16 cellular contexts compared by ENCODE assay signal in the genomic region with DNA sequence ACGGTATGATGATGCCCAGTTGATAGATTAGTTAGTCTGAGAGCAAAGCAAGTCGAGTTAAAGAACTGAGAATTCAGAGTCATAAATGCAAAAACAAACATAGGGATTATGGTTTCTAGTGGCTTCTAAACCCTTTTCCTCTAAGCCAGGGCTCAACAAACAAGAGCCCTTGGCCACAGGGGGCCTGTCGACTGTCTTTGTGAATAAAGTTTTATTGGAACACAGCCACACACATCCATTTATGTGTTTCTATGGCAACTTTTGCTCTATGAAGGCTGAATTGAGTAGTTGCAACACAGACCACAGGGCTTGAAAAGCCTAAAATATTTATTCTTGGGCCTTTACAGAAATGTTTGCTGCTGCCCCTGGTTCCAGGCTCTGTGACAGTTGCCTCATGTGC.
A peak's percentile ranks its signal among the peaks of the same experiment; 100 is the strongest.
DNase-seq lines count a peak whose midpoint lies in the region; TF ChIP-seq lines count a peak whose summit lies in the region.
"Had no signal": no experiment of that assay in that cellular context is flagged by ENCODE, and none has a peak within 500 bp of the region (broad histone marks: within the 10 kb centered on the region; RNA-seq: fewer than 3 reads in every experiment).

No MANE protein-coding gene starts in this region.

- 19% methylated on average over 3 of the region's 3 CpGs for WGBS in prostate gland

- no peak overlapping the region for H3K4me3 ChIP-seq in fibroblast of villous mesenchyme (ENCODE audit: low read depth, low read length)
- no peak overlapping the region for H3K4me3 ChIP-seq in prostate gland
- H3K4me3 ChIP-seq: MG63, Peyer's patch had no signal

- no peaks in the 10 kb centered on the region for H3K36me3 ChIP-seq in prostate gland
- H3K36me3 ChIP-seq: MG63, Peyer's patch had no signal

- no peaks in the 10 kb centered on the region for H3K27me3 ChIP-seq in prostate gland (replicated peaks; ENCODE audit: insufficient read depth)
- H3K27me3 ChIP-seq: MG63, Peyer's patch had no signal

- no peak for TF ChIP-seq POLR2A in prostate gland (IDR thresholded peaks at IDR 0.05)

- no peaks in the 10 kb centered on the region for H3K4me1 ChIP-seq in prostate gland (replicated peaks)
- H3K4me1 ChIP-seq: Peyer's patch had no signal

- no peak for TF ChIP-seq CTCF in fibroblast of villous mesenchyme (IDR thresholded peaks at IDR 0.05; ENCODE audit: insufficient read depth, low read depth, low read length)
- no peak for TF ChIP-seq CTCF in prostate gland (IDR thresholded peaks at IDR 0.05)

- intact Hi-C loops in prostate gland (cut with DNase I): no loop called here

- H3K27ac ChIP-seq in prostate gland: peak overlapping the region; percentile 15 to 24
- H3K27ac ChIP-seq: Peyer's patch had no signal

- DNase-seq in EH (ENCODE audit: low read depth): peak; percentile 42
- peak; percentile 11 for DNase-seq in NAMALWA (ENCODE audit: low spot score)
- DNase-seq in fibroblast of villous mesenchyme (ENCODE audit: low read depth): peak; percentile 1
- no peak for DNase-seq in prostate gland (ENCODE audit: low spot score)
- DNase-seq in activated CD4-positive, alpha-beta T cell treated with anti-CD3 and anti-CD28 coated beads for 4 hours: no peak
- DNase-seq in amniotic stem cell (lab: John Stamatoyannopoulos, UW): no peak
- DNase-seq in NCI-H510A treated with DMSO at 0.1 percent for 48 hours (lab: John Stamatoyannopoulos, UW): no peak
- DNase-seq in NCI-H345 (lab: John Stamatoyannopoulos, UW): no peak
- DNase-seq: CD8-positive, alpha-beta T cell; KG1; MG63; NCI-H1105 treated with DMSO at 0.1 percent for 48 hours; NCI-H1930; NCI-H526 treated with DMSO at 0.1 percent for 48 hours; Peyer's patch; Right ventricle myocardium superior had no signal

- no peaks in the 10 kb centered on the region for H3K9me3 ChIP-seq in prostate gland
- H3K9me3 ChIP-seq: MG63, Peyer's patch had no signal

Comparison
In these comparisons a context has a peak if more than half of its experiments do, and no peak if none do; other contexts are left out.
1. DNase-seq: peak in EH (single experiment), NAMALWA (single experiment) and fibroblast of villous mesenchyme (single experiment); none in prostate gland (single experiment), activated CD4-positive, alpha-beta T cell treated with anti-CD3 and anti-CD28 coated beads for 4 hours (0 of 2), amniotic stem cell (single experiment), NCI-H510A treated with DMSO at 0.1 percent for 48 hours (single experiment) and NCI-H345 (single experiment).